24 cellular contexts compared by ENCODE assay signal in the genomic region with DNA sequence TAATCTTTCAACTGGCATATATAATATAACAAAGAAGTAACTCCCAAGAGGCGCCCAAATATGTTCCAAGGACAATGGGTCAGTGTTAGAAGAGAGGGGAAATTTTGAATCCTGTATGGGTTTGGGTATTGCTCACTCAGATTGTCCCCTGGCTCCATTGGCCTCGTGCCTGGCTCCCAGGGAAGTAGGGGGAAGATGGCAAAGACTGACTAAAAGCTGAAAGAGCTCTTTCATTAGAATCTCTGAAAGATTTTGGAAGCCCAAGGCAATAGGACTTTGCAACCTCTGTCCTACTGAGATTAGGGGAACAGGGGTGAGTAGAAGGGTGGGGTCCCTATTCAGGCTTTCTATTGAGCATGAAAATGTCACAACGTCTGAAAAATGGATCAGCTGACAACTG.
"Had no signal": no experiment of that assay in that cellular context is flagged by ENCODE, and none has a peak within 500 bp of the region (broad histone marks: within the 10 kb centered on the region; RNA-seq: fewer than 3 reads in every experiment).

No MANE protein-coding gene starts in this region.

- H3K36me3 ChIP-seq: adrenal gland had no signal

- H3K4me1 ChIP-seq: adrenal gland had no signal

- H3K4me3 ChIP-seq: adrenal gland, SK-N-MC had no signal

- H3K27ac Mint-ChIP-seq: activated CD4-positive, alpha-beta T cell treated with anti-CD3 and anti-CD28 coated beads, Interleukin-2, amount 10 ng/mL, durations not matched to agents 24 days and 14 days; activated CD8-positive, alpha-beta T cell treated with anti-CD3 and anti-CD28 coated beads, Interleukin-2, amount 10 ng/mL, durations not matched to agents 7 days and 5 days; activated naive CD4-positive, alpha-beta T cell treated with anti-CD3 and anti-CD28 coated beads for 36 hours; activated naive CD4-positive, alpha-beta T cell treated with anti-CD3 and anti-CD28 coated beads, Interleukin-2, amount 50 U/mL, for 72 hours; activated T-cell treated with anti-CD3 and anti-CD28 coated beads, Interleukin-2, amount 50 U/mL, for 24 hours; T-helper 2 cell treated with Interferon-gamma antibody and Interleukin-4, amounts not matched to agents 5 μg/mL and 100 μg/mL, for 36 hours had no signal

- H3K9me3 Mint-ChIP-seq: activated CD4-positive, alpha-beta T cell treated with anti-CD3 and anti-CD28 coated beads, Interleukin-2, amount 10 ng/mL, durations not matched to agents 24 days and 14 days had no signal

- ATAC-seq: activated CD8-positive, alpha-beta T cell treated with anti-CD3 and anti-CD28 coated beads, Interleukin-2, amount 10 ng/mL, durations not matched to agents 7 days and 5 days; activated naive CD4-positive, alpha-beta T cell treated with anti-CD3 and anti-CD28 coated beads, Interleukin-2, amount 50 U/mL, for 72 hours; Panc1 had no signal

- H3K4me1 Mint-ChIP-seq: activated CD4-positive, alpha-beta T cell treated with anti-CD3 and anti-CD28 coated beads, Interleukin-2, amount 10 ng/mL, durations not matched to agents 24 days and 14 days; brain had no signal

- H3K4me3 Mint-ChIP-seq: activated CD4-positive, alpha-beta T cell treated with anti-CD3 and anti-CD28 coated beads, Interleukin-2, amount 10 ng/mL, durations not matched to agents 24 days and 14 days; activated CD8-positive, alpha-beta T cell treated with anti-CD3 and anti-CD28 coated beads, Interleukin-2, amount 10 ng/mL, durations not matched to agents 7 days and 5 days; activated naive CD4-positive, alpha-beta T cell treated with anti-CD3 and anti-CD28 coated beads for 36 hours; activated T-cell treated with anti-CD3 and anti-CD28 coated beads, Interleukin-2, amount 50 U/mL, for 24 hours; brain; T-helper 2 cell treated with Interferon-gamma antibody and Interleukin-4, amounts not matched to agents 5 μg/mL and 100 μg/mL, for 36 hours had no signal

- H3K27ac ChIP-seq: adrenal gland, SK-N-MC had no signal

- H3K27me3 ChIP-seq: adrenal gland had no signal

- H3K27me3 Mint-ChIP-seq: activated CD4-positive, alpha-beta T cell treated with anti-CD3 and anti-CD28 coated beads, Interleukin-2, amount 10 ng/mL, durations not matched to agents 24 days and 14 days; activated T-cell treated with anti-CD3 and anti-CD28 coated beads, Interleukin-2, amount 50 U/mL, for 24 hours had no signal

- DNase-seq: activated CD4-positive, alpha-beta T cell treated with anti-CD3 and anti-CD28 coated beads, Interleukin-2, amount 10 ng/mL, durations not matched to agents 24 days and 14 days; activated CD4-positive, alpha-beta T cell treated with anti-CD3 and anti-CD28 coated beads, Interleukin-2, amount 50 U/mL, for 48 hours; activated CD8-positive, alpha-beta T cell treated with anti-CD3 and anti-CD28 coated beads, Interleukin-2, amount 10 ng/mL, durations not matched to agents 7 days and 5 days; activated gamma-delta T cell treated with Interleukin-2 at 50 U/mL for 16 hours; activated naive CD4-positive, alpha-beta T cell treated with anti-CD3 and anti-CD28 coated beads for 36 hours; activated T-cell treated with anti-CD3 and anti-CD28 coated beads, Interleukin-2, amount 50 U/mL, for 24 hours; adrenal gland; central memory CD4-positive, alpha-beta T cell; Kasumi-1; KG1; MM.1S; MV-4-11; NCI-H1092; NCI-H1436 treated with DMSO at 0.1 percent for 48 hours; NCI-H1694 treated with DMSO at 0.1 percent for 48 hours; NCI-H2029; NCI-H345; NCI-H524 treated with DMSO at 0.1 percent for 48 hours; RPMI8226 had no signal

- H3K36me3 Mint-ChIP-seq: activated naive CD4-positive, alpha-beta T cell treated with anti-CD3 and anti-CD28 coated beads, Interleukin-2, amount 50 U/mL, for 72 hours; brain had no signal

- H3K9me3 ChIP-seq: adrenal gland had no signal
